ENCODE assay signal across 27 cellular contexts in genomic region chr15:33618300-33618699, GRCh38.
"Had no signal": no experiment of that assay in that cellular context is flagged by ENCODE, and none has a peak within 500 bp of the region (broad histone marks: within the 10 kb centered on the region; RNA-seq: fewer than 3 reads in every experiment).

No MANE protein-coding gene starts in this region.

- H3K27ac Mint-ChIP-seq: activated B cell treated with CpG ODN at 0.5 μM for 24 hours; activated CD4-positive, alpha-beta T cell treated with anti-CD3 and anti-CD28 coated beads for 36 hours; activated naive CD8-positive, alpha-beta T cell; activated T-helper 2 cell treated with anti-CD3 and anti-CD28 coated beads, Interferon-gamma antibody, Interleukin-2, Interleukin-4, amounts not matched to agents 10 μg/mL and 5 μg/mL and 100 μg/mL, durations not matched to agents 14 hours and 24 hours and 36 hours; memory B cell; naive thymus-derived CD4-positive, alpha-beta T cell; stimulated activated naive B cell treated with anti-CD40 and anti-IgM and Interleukin-4, amounts not matched to agents 10 μg/mL and 1 μg/mL and 100 μg/mL, for 72 hours; T-helper 17 cell; type B pancreatic cell had no signal

- H3K4me1 Mint-ChIP-seq: activated B cell treated with CpG ODN at 0.5 μM for 24 hours; activated CD4-positive, alpha-beta T cell treated with anti-CD3 and anti-CD28 coated beads for 36 hours; memory B cell; naive thymus-derived CD4-positive, alpha-beta T cell; neural crest cell; stimulated activated naive B cell treated with anti-CD40 and anti-IgM and Interleukin-4, amounts not matched to agents 10 μg/mL and 1 μg/mL and 100 μg/mL, for 72 hours; T-helper 17 cell had no signal

- H3K9me3 Mint-ChIP-seq: activated B cell treated with CpG ODN at 0.5 μM for 24 hours; activated T-cell treated with anti-CD3 and anti-CD28 coated beads, Interleukin-2, amount 50 U/mL, for 4 hours; activated T-helper 2 cell treated with anti-CD3 and anti-CD28 coated beads, Interferon-gamma antibody, Interleukin-2, Interleukin-4, amounts not matched to agents 10 μg/mL and 5 μg/mL and 100 μg/mL, durations not matched to agents 14 hours and 24 hours and 36 hours; memory B cell; stimulated activated naive B cell treated with anti-CD40 and anti-IgM and Interleukin-4, amounts not matched to agents 10 μg/mL and 1 μg/mL and 100 μg/mL, for 72 hours; type B pancreatic cell had no signal

- H3K4me3 Mint-ChIP-seq: activated B cell treated with CpG ODN at 0.5 μM for 24 hours; activated CD4-positive, alpha-beta T cell treated with anti-CD3 and anti-CD28 coated beads for 36 hours; activated naive CD8-positive, alpha-beta T cell; activated T-cell treated with anti-CD3 and anti-CD28 coated beads, Interleukin-2, amount 50 U/mL, for 4 hours; memory B cell; naive thymus-derived CD4-positive, alpha-beta T cell; neural crest cell; stimulated activated naive B cell treated with anti-CD40 and anti-IgM and Interleukin-4, amounts not matched to agents 10 μg/mL and 1 μg/mL and 100 μg/mL, for 72 hours; T-helper 17 cell; type B pancreatic cell had no signal

- DNase-seq: activated B cell treated with CpG ODN at 0.5 μM for 24 hours; activated CD4-positive, alpha-beta T cell treated with anti-CD3 and anti-CD28 coated beads for 36 hours; activated CD4-positive, alpha-beta T cell treated with anti-CD3 and anti-CD28 coated beads, Interleukin-2, amount 50 U/mL, for 4 hours; activated CD8-positive, alpha-beta memory T cell treated with anti-CD3 and anti-CD28 coated beads for 24 hours; activated CD8-positive, alpha-beta memory T cell treated with anti-CD3 and anti-CD28 coated beads, Interleukin-2, amount 50 U/mL, for 4 hours; activated naive CD4-positive, alpha-beta T cell; activated T-cell treated with anti-CD3 and anti-CD28 coated beads, Interleukin-2, amount 50 U/mL, for 4 hours; adrenal gland; cerebellar nuclear complex; cortex of kidney; glutamatergic neuron; left colon; mucosa of descending colon; naive thymus-derived CD4-positive, alpha-beta T cell; occipital lobe; sigmoid colon; stimulated activated CD4-positive, alpha-beta T cell treated with anti-CD3 and anti-CD28 coated beads, Interleukin-2, amount 100 ng/mL, for 48 hours; stimulated activated CD8-positive, alpha-beta memory T cell treated with anti-CD3 and anti-CD28 coated beads, Interleukin-4, amount 100 ng/mL, for 48 hours; stimulated activated naive B cell treated with anti-CD40 and anti-IgM and Interleukin-4, amounts not matched to agents 10 μg/mL and 1 μg/mL and 100 μg/mL, for 72 hours; SW 1271; T-helper 17 cell; testis had no signal

- ATAC-seq: activated CD4-positive, alpha-beta T cell treated with anti-CD3 and anti-CD28 coated beads for 36 hours; activated T-cell treated with anti-CD3 and anti-CD28 coated beads, Interleukin-2, amount 50 U/mL, for 4 hours; left colon; mucosa of descending colon; naive thymus-derived CD4-positive, alpha-beta T cell; stimulated activated naive B cell treated with anti-CD40 and anti-IgM and Interleukin-4, amounts not matched to agents 10 μg/mL and 1 μg/mL and 100 μg/mL, for 72 hours; T-helper 17 cell had no signal

- H3K27me3 Mint-ChIP-seq: activated B cell treated with CpG ODN at 0.5 μM for 24 hours, type B pancreatic cell had no signal

- H3K36me3 Mint-ChIP-seq: activated naive CD8-positive, alpha-beta T cell; memory B cell; naive thymus-derived CD4-positive, alpha-beta T cell; stimulated activated naive B cell treated with anti-CD40 and anti-IgM and Interleukin-4, amounts not matched to agents 10 μg/mL and 1 μg/mL and 100 μg/mL, for 72 hours; type B pancreatic cell had no signal
